ENCODE assay signal across 30 cellular contexts in the genomic region with DNA sequence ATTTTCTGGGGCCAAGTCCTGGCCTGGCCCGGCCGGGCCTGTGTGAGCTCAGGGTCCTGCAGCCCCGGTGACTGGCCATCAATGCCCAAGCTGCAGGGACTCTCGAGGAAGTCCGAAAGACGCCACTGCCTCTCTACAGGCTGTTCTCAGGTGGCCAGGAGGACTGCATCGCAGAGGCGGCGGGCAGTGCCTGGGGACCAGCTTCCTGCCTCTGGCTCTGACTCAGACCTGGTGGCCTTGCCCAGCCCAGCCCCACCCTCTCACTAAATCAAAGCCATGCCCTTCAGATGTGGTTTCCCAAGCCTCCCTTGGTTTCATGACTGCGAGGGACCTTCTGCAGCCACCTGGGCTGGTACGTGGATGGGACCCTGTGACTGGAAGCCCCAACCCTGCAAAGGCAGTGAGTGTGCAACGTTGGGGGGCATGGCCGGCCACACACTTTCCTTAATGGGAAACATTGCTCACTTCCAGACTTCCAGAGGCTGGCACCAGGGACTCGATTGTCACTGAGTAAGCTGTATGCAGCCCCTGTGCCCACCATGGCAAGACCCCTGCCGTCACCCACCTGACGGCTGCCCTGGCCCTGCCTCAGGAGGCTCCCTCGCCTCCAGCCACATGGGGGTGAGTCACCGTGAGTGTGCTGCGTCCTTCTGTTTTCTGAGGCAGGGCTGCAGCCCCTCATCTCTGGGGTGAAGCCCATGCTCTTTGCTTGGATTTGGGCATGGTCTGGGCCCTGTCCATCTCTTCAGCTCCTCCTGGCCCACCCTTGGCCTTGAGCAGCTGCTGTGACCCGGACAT. TPM values are rescaled to one million over a fixed set of nuclear protein-coding genes. Genes with fewer than 3 reads are reported as not detected.
DNase-seq lines count a peak whose midpoint lies in the region; TF ChIP-seq lines count a peak whose summit lies in the region.
"Had no signal": no experiment of that assay in that cellular context is flagged by ENCODE, and none has a peak within 500 bp of the region (broad histone marks: within the 10 kb centered on the region; RNA-seq: fewer than 3 reads in every experiment).

No MANE protein-coding gene starts in this region.

- no peaks in the 10 kb centered on the region for H3K36me3 ChIP-seq in GM23248 (ENCODE audit: low read depth)
- H3K36me3 ChIP-seq in adrenal gland (replicated peaks in 1 of 2) = no peaks in the 10 kb centered on the region
- no peaks in the 10 kb centered on the region for H3K36me3 ChIP-seq in spleen
- H3K36me3 ChIP-seq in OCI-LY7 (ENCODE audit: insufficient read depth, low read length) = no peaks in the 10 kb centered on the region
- H3K36me3 ChIP-seq: esophagus squamous epithelium, gastrocnemius medialis, thyroid gland had no signal

- H3K9me2 ChIP-seq in GM23248 (ENCODE audit: insufficient read depth) (no peaks in the 10 kb centered on the region), OCI-LY7 (ENCODE audit: insufficient read depth, low read length) (no peaks in the 10 kb centered on the region)

- TF ChIP-seq POLR2A in adrenal gland (IDR thresholded peaks at IDR 0.05) = no peak
- TF ChIP-seq POLR2A in spleen (IDR thresholded peaks at IDR 0.05) = no peak

- intact Hi-C loops in adrenal gland (cut with DNase I) (no loop called here), spleen (cut with DNase I; ENCODE audit: low total_unique reads) (no loop called here), OCI-LY7 (cut with micrococcal nuclease; ENCODE audit: unreplicated experiment) (no loop called here)

- no peaks in the 10 kb centered on the region for H3F3A ChIP-seq in GM23248 (ENCODE audit: insufficient read depth)

- no TSS peak for BruUV-seq in OCI-LY7 (replicated peaks; lab: Mats Ljungman, UMichigan)

- H4K20me1 ChIP-seq in GM23248 (ENCODE audit: insufficient read depth) (no peaks in the 10 kb centered on the region), OCI-LY7 (ENCODE audit: insufficient read depth, low read length) (no peaks in the 10 kb centered on the region)

- WGBS in GM23248 (ENCODE audit: low coverage in 1 of 2, low lambda C conversion rate in 2 of 2, missing lambda C conversion rate in 2 of 2), 2 experiments = 49% methylated on average over 17 to 20 of the region's 20 CpGs
- WGBS in adrenal gland, 4 donors = 39 to 71% (median 43%) methylated on average over 6 to 20 of the region's 20 CpGs
- 60 to 78% (median 71%) methylated on average over 13 to 20 of the region's 20 CpGs for WGBS in spleen, 5 donors

- H3K9me3 ChIP-seq in GM23248 (ENCODE audit: low read depth) (no peaks in the 10 kb centered on the region), adrenal gland (replicated peaks in 1 of 3) (no peaks in the 10 kb centered on the region), spleen (peaks cover 0 to 14% (median 0%) of the 10 kb centered on the region in 8 donors), OCI-LY7 (ENCODE audit: low read length) (no peaks in the 10 kb centered on the region)
- H3K9me3 ChIP-seq: body of pancreas, gastrocnemius medialis, thyroid gland had no signal

- no peak overlapping the region for H3K9ac ChIP-seq in GM23248

- POLR2A ChIA-PET in OCI-LY7 (lab: Charles Lee) = no interaction called here

- H3K27me3 ChIP-seq in GM23248 (replicated peaks; ENCODE audit: insufficient read depth) = peaks cover 19% of the 10 kb centered on the region
- peaks cover 12% of the 10 kb centered on the region for H3K27me3 ChIP-seq in adrenal gland
- H3K27me3 ChIP-seq in spleen (replicated peaks in 1 of 7) = peaks cover 0 to 67% (median 8%) of the 10 kb centered on the region in 7 donors
- H3K27me3 ChIP-seq: body of pancreas, thyroid gland had no signal

- TF ChIP-seq CTCF in adrenal gland (IDR thresholded peaks at IDR 0.05) = no peak
- no peak for TF ChIP-seq CTCF in spleen (IDR thresholded peaks at IDR 0.05 in 8 of 11, conservative IDR thresholded peaks at IDR 0.05 in 3 of 11)
- TF ChIP-seq CTCF in OCI-LY7 (conservative IDR thresholded peaks at IDR 0.05; ENCODE audit: low read length) = no peak

- DNase-seq in GM23248 (peak; percentile 25), LoVo (ENCODE audit: low spot score) (peak; percentile 85), adrenal gland (peak; percentile 35 to 75 (median 69)), spleen (peak; percentile 66), NCI-H526 treated with DMSO at 0.1 percent for 48 hours (lab: John Stamatoyannopoulos, UW) (no peak), OCI-LY7 (ENCODE audit: low spot score) (no peak), NCI-H2196 treated with DMSO at 0.1 percent for 48 hours (lab: John Stamatoyannopoulos, UW; ENCODE audit: unreplicated experiment) (no peak)
- DNase-seq: activated CD4-positive, alpha-beta T cell treated with anti-CD3 and anti-CD28 coated beads, Interleukin-2, amount 50 U/mL, for 4 hours; activated CD8-positive, alpha-beta memory T cell treated with anti-CD3 and anti-CD28 coated beads, Interleukin-2, amount 50 U/mL, for 4 hours; AML-193; body of pancreas; CD8-positive, alpha-beta memory T cell; DND-41; effector memory CD8-positive, alpha-beta T cell; esophagus squamous epithelium; gastrocnemius medialis; H9; hypothalamus; Karpas-422; NCI-H1092; NCI-H2029; NCI-H345; stimulated activated CD4-positive, alpha-beta T cell treated with anti-CD3 and anti-CD28 coated beads, Interleukin-4, amount 100 ng/mL, for 1 hour; stimulated activated naive CD4-positive, alpha-beta T cell treated with Interleukin-2 at 50 U/mL for 16 hours; thyroid gland had no signal

- H3K4me3 ChIP-seq in GM23248 (no peak overlapping the region), adrenal gland (no peak overlapping the region), spleen (no peak overlapping the region), OCI-LY7 (ENCODE audit: low read depth, low read length, poor library complexity, severe bottlenecking) (no peak overlapping the region)
- H3K4me3 ChIP-seq: body of pancreas, esophagus squamous epithelium, gastrocnemius medialis, lung, SK-N-MC, thyroid gland had no signal

- in situ Hi-C loops in GM23248 (cut with MboI) = no loop called here

- no peaks in the 10 kb centered on the region for H3K79me2 ChIP-seq in GM23248 (ENCODE audit: insufficient read depth)
- no peaks in the 10 kb centered on the region for H3K79me2 ChIP-seq in OCI-LY7 (ENCODE audit: insufficient read depth, low read depth, low read length)

- H3K27ac ChIP-seq in GM23248 = no peak overlapping the region
- H3K27ac ChIP-seq in adrenal gland = no peak overlapping the region
- H3K27ac ChIP-seq in spleen = no peak overlapping the region
- H3K27ac ChIP-seq in OCI-LY7 (ENCODE audit: low read depth, low read length, poor library complexity, severe bottlenecking) = no peak overlapping the region
- H3K27ac ChIP-seq: body of pancreas, esophagus squamous epithelium, gastrocnemius medialis, SK-N-MC, thyroid gland had no signal

- H2AFZ ChIP-seq in GM23248 (no peak overlapping the region), OCI-LY7 (ENCODE audit: low read length) (no peak overlapping the region)

- no peak overlapping the region for H3K4me2 ChIP-seq in GM23248 (ENCODE audit: unreplicated experiment)
- H3K4me2 ChIP-seq in OCI-LY7 (ENCODE audit: low read length) = no peak overlapping the region

- H3K4me1 ChIP-seq in GM23248 (ENCODE audit: insufficient read depth) = no peaks in the 10 kb centered on the region
- H3K4me1 ChIP-seq in adrenal gland (replicated peaks in 1 of 2) = no peaks in the 10 kb centered on the region
- no peaks in the 10 kb centered on the region for H3K4me1 ChIP-seq in spleen
- H3K4me1 ChIP-seq in OCI-LY7 (ENCODE audit: insufficient read depth, low read length, poor library complexity, severe bottlenecking) = no peaks in the 10 kb centered on the region
- H3K4me1 ChIP-seq: body of pancreas, esophagus squamous epithelium, gastrocnemius medialis, thyroid gland had no signal

- CTCF ChIA-PET in OCI-LY7 (lab: Charles Lee; ENCODE audit: unreplicated experiment) = no interaction called here

RNA-seq across cellular contexts. Expression of a gene that starts 6.0 kb away (rescaled TPM):
- total RNA-seq in GM23248 (2014; rRNA removed; shearing (Covaris generic)) = not detected in 2 replicates
- polyA plus RNA-seq in GM23248 (2016; fragmentation: Nextera tagmentation; extraction: Ambion mirVana) (not detected in 2 replicates), adrenal gland (not detected), spleen (not detected)
- total RNA-seq in adrenal gland (not detected), spleen (not detected), OCI-LY7 (2022) (not detected in 2 replicates)
- total RNA-seq in OCI-LY7 (2014; rRNA removed; shearing (Covaris generic)) = not detected in 2 replicates
- total RNA-seq: activated T-helper 17 cell treated with anti-CD3 and anti-CD28 coated beads, Interleukin-2, amount 50 U/mL, for 72 hours; body of pancreas; CD8-positive, alpha-beta memory T cell; esophagus squamous epithelium; gastrocnemius medialis; H9; lung; renal cortical epithelial cell; thyroid gland; WTC11 had no signal
- polyA plus RNA-seq: CD8-positive, alpha-beta memory T cell; lung had no signal

RNA-seq across cellular contexts. Expression of a gene that starts 50.1 kb away (rescaled TPM):
- total RNA-seq in GM23248 (2014; rRNA removed; shearing (Covaris generic)) = not detected in 2 replicates
- polyA plus RNA-seq in GM23248 (2016; fragmentation: Nextera tagmentation; extraction: Ambion mirVana) (not detected in 2 replicates), adrenal gland (not detected), spleen (not detected)
- total RNA-seq in adrenal gland (not detected), spleen (not detected), OCI-LY7 (2022) (not detected in 2 replicates)
- not detected in 2 replicates for total RNA-seq in OCI-LY7 (2014; rRNA removed; shearing (Covaris generic))
- total RNA-seq: activated T-helper 17 cell treated with anti-CD3 and anti-CD28 coated beads, Interleukin-2, amount 50 U/mL, for 72 hours; body of pancreas; CD8-positive, alpha-beta memory T cell; esophagus squamous epithelium; gastrocnemius medialis; lung; renal cortical epithelial cell; thyroid gland had no signal
- polyA plus RNA-seq: CD8-positive, alpha-beta memory T cell; lung had no signal

Comparison
In these comparisons a context has a peak if more than half of its experiments do, and no peak if none do; other contexts are left out.
1. DNase-seq: peak in GM23248 (single experiment), LoVo (single experiment), adrenal gland (7 of 7) and spleen (single experiment); none in NCI-H526 treated with DMSO at 0.1 percent for 48 hours (single experiment), OCI-LY7 (single experiment) and NCI-H2196 treated with DMSO at 0.1 percent for 48 hours (single experiment).